Comparison of ENCODE assay signal across 16 cellular contexts in the genomic region with DNA sequence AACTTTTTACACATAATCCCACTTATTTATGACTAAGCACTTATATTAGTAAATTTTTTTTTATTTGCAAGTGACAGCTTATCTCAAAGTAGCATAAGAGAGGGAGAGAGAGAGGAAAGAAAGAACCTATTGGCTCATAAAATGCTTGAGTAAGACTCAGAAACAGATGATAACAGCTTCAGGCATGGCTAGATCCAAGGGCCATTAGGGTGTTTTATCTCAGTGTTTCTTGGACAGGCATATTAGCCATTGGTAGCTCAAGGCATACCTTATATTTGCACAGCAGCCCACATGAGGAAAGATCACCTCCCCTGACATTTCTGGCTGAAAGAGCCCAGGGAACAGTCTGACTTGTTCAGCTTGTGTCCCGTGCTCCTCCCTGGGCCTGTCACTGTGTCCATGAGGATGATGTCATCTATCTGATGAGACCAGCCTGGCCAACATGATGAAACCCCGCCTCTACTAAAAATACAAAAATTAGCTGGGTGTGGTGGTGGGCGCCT.
DNase-seq lines count a peak whose midpoint lies in the region; ATAC-seq and TF ChIP-seq lines count a peak whose summit lies in the region.
"Had no signal": no experiment of that assay in that cellular context is flagged by ENCODE, and none has a peak within 500 bp of the region (broad histone marks: within the 10 kb centered on the region; RNA-seq: fewer than 3 reads in every experiment).

No MANE protein-coding gene starts in this region.

- DNase-seq in ascending aorta (ENCODE audit: low spot score in 2 of 2) (no peak), Right ventricle myocardium superior (no peak), osteoblast (ENCODE audit: insufficient read length, low spot score, missing footprints) (no peak), 8988T (no peak)
- DNase-seq in stimulated activated CD4-positive, alpha-beta T cell treated with anti-CD3 and anti-CD28 coated beads, Interleukin-15, amount 100 ng/mL, for 24 hours, result no peak
- DNase-seq: activated gamma-delta T cell treated with Interleukin-2 at 50 U/mL for 16 hours, DMS153, foreskin melanocyte, immature natural killer cell, midbrain, NCI-H2107, occipital lobe had no signal

- H3K27ac ChIP-seq in ascending aorta (peak overlapping the region; percentile 42 to 74), osteoblast (ENCODE audit: low read depth, low read length) (peak overlapping the region; percentile 50), urinary bladder (ENCODE audit: low read depth) (peak overlapping the region; percentile 44)
- H3K27ac ChIP-seq: RWPE1 had no signal

- no peaks in the 10 kb centered on the region for H3K36me3 ChIP-seq in ascending aorta
- H3K36me3 ChIP-seq in osteoblast (ENCODE audit: insufficient read depth, low read length), result no peaks in the 10 kb centered on the region
- H3K36me3 ChIP-seq in urinary bladder (ENCODE audit: insufficient read depth), result no peaks in the 10 kb centered on the region

- 84% methylated on average over 3 of the region's 3 CpGs for WGBS in urinary bladder

- no peak overlapping the region for H3K4me2 ChIP-seq in osteoblast (ENCODE audit: insufficient read depth, low read length)

- H3K9me3 ChIP-seq in ascending aorta (no peaks in the 10 kb centered on the region), osteoblast (ENCODE audit: low read depth, low read length) (no peaks in the 10 kb centered on the region)

- H4K20me1 ChIP-seq in osteoblast (ENCODE audit: insufficient read depth, low read length), result no peaks in the 10 kb centered on the region

- intact Hi-C loops in ascending aorta (cut with DNase I), result no loop called here
- intact Hi-C loops in Right ventricle myocardium superior (cut with DNase I), result no loop called here

- peak; percentile 18 for ATAC-seq in Right ventricle myocardium superior (ENCODE audit: poor library complexity)
- ATAC-seq in HG03378 (IDR thresholded peaks at IDR 0.05; ENCODE audit: unreplicated experiment), result no peak
- ATAC-seq: WTC11 had no signal

- H3K79me2 ChIP-seq in osteoblast (ENCODE audit: insufficient read depth, low read length), result no peaks in the 10 kb centered on the region

- H3K4me1 ChIP-seq in ascending aorta, result peaks cover 8 to 14% of the 10 kb centered on the region in 2 donors
- peaks cover 24% of the 10 kb centered on the region for H3K4me1 ChIP-seq in osteoblast (ENCODE audit: insufficient read depth, low read length)
- H3K4me1 ChIP-seq in urinary bladder (ENCODE audit: insufficient read depth), result no peaks in the 10 kb centered on the region

- H3K4me3 ChIP-seq in ascending aorta (no peak overlapping the region), osteoblast (ENCODE audit: insufficient read depth, low read length) (no peak overlapping the region), urinary bladder (ENCODE audit: low read depth, low read length) (no peak overlapping the region)

- TF ChIP-seq CTCF in ascending aorta (IDR thresholded peaks at IDR 0.05) (no peak), osteoblast (IDR thresholded peaks at IDR 0.05; ENCODE audit: extremely low read depth, low read depth, low read length) (no peak)

- H2AFZ ChIP-seq in osteoblast (ENCODE audit: low read length), result no peak overlapping the region

- no peaks in the 10 kb centered on the region for H3K27me3 ChIP-seq in ascending aorta
- no peaks in the 10 kb centered on the region for H3K27me3 ChIP-seq in osteoblast (ENCODE audit: insufficient read depth, low read length)
